Comparison of ENCODE assay signal across 9 cellular contexts in the genomic region with DNA sequence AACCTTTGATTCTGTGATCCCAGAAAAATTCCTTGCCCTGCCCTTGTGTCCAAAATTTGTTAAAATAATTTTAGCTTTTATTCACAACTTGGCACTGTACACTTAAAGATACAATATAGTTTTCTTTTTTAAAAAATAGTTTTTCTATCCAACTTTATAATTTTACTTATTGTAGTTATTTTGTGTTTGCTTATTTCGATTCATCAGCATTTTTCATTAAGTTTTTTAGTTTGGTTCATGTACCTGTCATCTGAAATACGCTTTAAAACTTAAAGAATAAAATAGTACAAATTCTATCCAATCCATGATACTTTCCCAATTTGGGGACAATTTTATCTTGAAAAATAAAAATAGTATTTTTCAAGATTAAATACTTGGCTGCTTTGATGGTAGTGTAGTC.
"Had no signal": no experiment of that assay in that cellular context is flagged by ENCODE, and none has a peak within 500 bp of the region (broad histone marks: within the 10 kb centered on the region; RNA-seq: fewer than 3 reads in every experiment).

No MANE protein-coding gene starts in this region.

- H3K36me3 ChIP-seq: HAP-1 had no signal

- H3K9me3 ChIP-seq: HAP-1 had no signal

- H3K27ac ChIP-seq: GM23248, HL-60, KMS-11 had no signal

- DNase-seq: GM23248, GOT3, H7, HFFc6, KBM-7 had no signal

- H3K4me3 ChIP-seq: GM23248, HAP-1 had no signal

- H3K9ac ChIP-seq: GM23248, KMS-11 had no signal

- H3K4me2 ChIP-seq: KMS-11 had no signal

- H2AFZ ChIP-seq: GM23248 had no signal

- ATAC-seq: HCT116 had no signal
